In genomic region chr4:26175016-26175786, GRCh38 we compare ENCODE assay signal across 13 cellular contexts.
DNase-seq lines count a peak whose midpoint lies in the region; ATAC-seq, FAIRE-seq and TF ChIP-seq lines count a peak whose summit lies in the region.
"Had no signal": no experiment of that assay in that cellular context is flagged by ENCODE, and none has a peak within 500 bp of the region (broad histone marks: within the 10 kb centered on the region; RNA-seq: fewer than 3 reads in every experiment).

No MANE protein-coding gene starts in this region.

- FAIRE-seq in H1 (lab: Jason Lieb, UNC) = no peak
- no peak for FAIRE-seq in RCC 7860 (lab: Jason Lieb, UNC)
- FAIRE-seq: frontal cortex had no signal

- H3K36me3 ChIP-seq in H1 (ENCODE audit: control insufficient read depth in 2 of 4, insufficient read depth in 4 of 4, low read length in 3 of 4) = peaks cover 0 to 4% (median 0%) of the 10 kb centered on the region in 4 experiments; a peak in 2 of 8 replicates
- H3K36me3 ChIP-seq: uterus, WERI-Rb-1 had no signal

- no peak overlapping the region for H3K56ac ChIP-seq in H1 (replicated peaks; ENCODE audit: insufficient read length, low read depth, low read length)

- TF ChIP-seq CTCF in GM10266 (IDR thresholded peaks at IDR 0.05; ENCODE audit: control insufficient read depth, insufficient read depth, low read depth, missing control alignments) (no peak), H1 (IDR thresholded peaks at IDR 0.05; ENCODE audit: control extremely low read depth in 1 of 3, insufficient read depth in 1 of 3, low read depth in 1 of 3, low read length in 3 of 3) (no peak)

- no peak overlapping the region for H4K91ac ChIP-seq in H1 (replicated peaks; ENCODE audit: insufficient read length, low read length)

- no peak overlapping the region for H2AK5ac ChIP-seq in H1 (ENCODE audit: low read depth, low read length)

- H3K23ac ChIP-seq in H1 (ENCODE audit: insufficient read length) = no peak overlapping the region

- H2BK5ac ChIP-seq in H1 (ENCODE audit: low read depth, low read length) = no peak overlapping the region

- H3K9ac ChIP-seq in H1 (replicated peaks in 1 of 4; ENCODE audit: extremely low read depth in 1 of 4, low read depth in 3 of 4, low read length in 3 of 4) = no peak overlapping the region

- H2BK20ac ChIP-seq in H1 (ENCODE audit: low read length) = no peak overlapping the region

- TF ChIP-seq RAD21 in H1 (IDR thresholded peaks at IDR 0.05 in 1 of 2, conservative IDR thresholded peaks at IDR 0.05 in 1 of 2; ENCODE audit: low read depth in 2 of 2, low read length in 2 of 2) = no peak

- no peaks in the 10 kb centered on the region for H3K79me1 ChIP-seq in H1 (ENCODE audit: low read depth, low read length)

- no peak overlapping the region; the same call in 1 of the 2 replicates for H3K27ac ChIP-seq in H1 (ENCODE audit: low read depth, low read length)
- H3K27ac ChIP-seq: uterus, WERI-Rb-1 had no signal

- H2BK12ac ChIP-seq in H1 (ENCODE audit: low read depth, low read length) = no peak overlapping the region

- DNase-seq in GM10266 (ENCODE audit: extremely low spot score) = peak; percentile 42
- DNase-seq in H1 (ENCODE audit: low read depth in 1 of 2, low spot score in 2 of 2) = no peak
- DNase-seq in Ammon's horn (ENCODE audit: low spot score) = no peak
- no peak for DNase-seq in RCC 7860 (ENCODE audit: low spot score)
- no peak for DNase-seq in HPDE6-E6E7 (ENCODE audit: extremely low spot score)
- DNase-seq: DMS 273 treated with DMSO at 0.1 percent for 48 hours, mucosa of descending colon, uterus, WERI-Rb-1 had no signal

- no peak overlapping the region for H3K18ac ChIP-seq in H1 (ENCODE audit: extremely low read depth, low read length)

- no peak for TF ChIP-seq POLR2A in H1 (IDR thresholded peaks at IDR 0.05; ENCODE audit: control extremely low read depth in 1 of 2, low read depth in 2 of 2, low read length in 2 of 2)

- CTCF ChIA-PET in H1 (lab: Charles Lee; ENCODE audit: partially characterized antibody) = interaction anchor here (0.7 to 6.2 kb wide), 4 partner anchors 13 to 238 kb away, joined by 3 to 50 read pairs (median 4); no protein-coding TSS in a partner anchor

- H3K9me3 ChIP-seq in H1 (ENCODE audit: insufficient read depth in 2 of 2, low read depth in 1 of 2, low read length in 1 of 2) = peaks cover 4 to 7% of the 10 kb centered on the region in 2 experiments; a peak in 2 of 4 replicates
- H3K9me3 ChIP-seq: mucosa of descending colon, uterus had no signal

- no peak for TF ChIP-seq EP300 in H1 (IDR thresholded peaks at IDR 0.05; ENCODE audit: borderline replicate concordance in 1 of 2, low read depth in 2 of 2, low read length in 2 of 2)

- H2BK15ac ChIP-seq in H1 (ENCODE audit: low read length) = no peak overlapping the region

- no peaks in the 10 kb centered on the region; a peak in 1 of 7 replicates for H3K27me3 ChIP-seq in H1 (replicated peaks in 1 of 4; ENCODE audit: control insufficient read depth in 3 of 4, extremely low read depth in 1 of 4, insufficient read depth in 3 of 4, low read length in 3 of 4)
- H3K27me3 ChIP-seq: uterus had no signal

- H4K20me1 ChIP-seq in H1 (replicated peaks in 1 of 2; ENCODE audit: control insufficient read depth in 1 of 2, insufficient read depth in 2 of 2, low read length in 2 of 2) = no peaks in the 10 kb centered on the region

- H3K4me1 ChIP-seq in H1 (replicated peaks in 1 of 4; ENCODE audit: control insufficient read depth in 3 of 4, insufficient read depth in 4 of 4, low read length in 3 of 4) = peaks cover 0 to 4% (median 3%) of the 10 kb centered on the region in 4 experiments; a peak in 2 of 7 replicates
- H3K4me1 ChIP-seq: uterus had no signal

- H2BK120ac ChIP-seq in H1 (replicated peaks; ENCODE audit: low read depth, low read length) = no peak overlapping the region

- no peak overlapping the region for H4K5ac ChIP-seq in H1 (ENCODE audit: insufficient read length, low read depth, low read length)

- POLR2A ChIA-PET in H1 (lab: Charles Lee; ENCODE audit: partially characterized antibody) = no interaction called here

- H3K4me2 ChIP-seq in H1 (ENCODE audit: insufficient read depth in 1 of 2, low read depth in 2 of 2, low read length in 2 of 2) = no peak overlapping the region

- WGBS in H1 (ENCODE audit: extremely low coverage in 1 of 2, insufficient coverage in 1 of 2, insufficient read length in 1 of 2, insufficient replicate concordance in 2 of 2, low coverage in 1 of 2, low lambda C conversion rate in 2 of 2, missing lambda C conversion rate in 1 of 2), 2 experiments = 86% methylated on average over 12 of the region's 13 CpGs; no CpG with 5 or more reads in 1 of the 2 experiments

- H3K23me2 ChIP-seq in H1 (ENCODE audit: low read depth, low read length) = no peaks in the 10 kb centered on the region

- H3K4ac ChIP-seq in H1 (replicated peaks; ENCODE audit: insufficient read length, low read depth, low read length) = no peak overlapping the region

- no peak overlapping the region for H3K4me3 ChIP-seq in H1 (ENCODE audit: extremely low read depth in 1 of 4, insufficient read depth in 2 of 4, low read depth in 3 of 4, low read length in 4 of 4)
- H3K4me3 ChIP-seq: mucosa of descending colon, uterus had no signal

- ATAC-seq in GM19351 (IDR thresholded peaks at IDR 0.05; ENCODE audit: unreplicated experiment) (peak; percentile 49), HG03342 (IDR thresholded peaks at IDR 0.05; ENCODE audit: unreplicated experiment) (peak; percentile 40), GM19455 (IDR thresholded peaks at IDR 0.05; ENCODE audit: unreplicated experiment) (no peak)
- ATAC-seq: mucosa of descending colon had no signal

- peak overlapping the region; percentile 25; the same call in 1 of the 2 replicates for H2AFZ ChIP-seq in H1 (ENCODE audit: low read length)

- H4K8ac ChIP-seq in H1 (ENCODE audit: extremely low read depth, insufficient read depth, low read length) = no peak overlapping the region

- H3K14ac ChIP-seq in H1 (ENCODE audit: insufficient read length) = no peak overlapping the region

- no peaks in the 10 kb centered on the region for H3K79me2 ChIP-seq in H1 (ENCODE audit: control insufficient read depth in 1 of 2, insufficient read depth in 2 of 2, low read length in 2 of 2)

TF ChIP-seq in H1, 55 proteins besides CTCF, POLR2A, EP300 and RAD21:
- TF ChIP-seq RXRA (IDR thresholded peaks at IDR 0.05; ENCODE audit: insufficient read depth, low read depth, low read length) = no peak
- no peak for TF ChIP-seq CTBP2 (IDR thresholded peaks at IDR 0.05; ENCODE audit: borderline replicate concordance, insufficient read depth, insufficient read length, low read length)
- TF ChIP-seq SAP30 (IDR thresholded peaks at IDR 0.05; ENCODE audit: insufficient read depth, insufficient replicate concordance, low read length) = no peak
- TF ChIP-seq ASH2L (IDR thresholded peaks at IDR 0.05; ENCODE audit: low read length) = no peak
- TF ChIP-seq USF2 (IDR thresholded peaks at IDR 0.05; ENCODE audit: low read length) = no peak
- no peak for TF ChIP-seq BCL11A (IDR thresholded peaks at IDR 0.05; ENCODE audit: low read depth in 2 of 2, low read length in 2 of 2)
- TF ChIP-seq E2F6 (IDR thresholded peaks at IDR 0.05) = no peak
- no peak for TF ChIP-seq RFX5 (IDR thresholded peaks at IDR 0.05; ENCODE audit: borderline replicate concordance, low read depth, low read length)
- no peak for TF ChIP-seq GABPA (IDR thresholded peaks at IDR 0.05; ENCODE audit: borderline replicate concordance, insufficient read depth, low read length)
- TF ChIP-seq CEBPB (IDR thresholded peaks at IDR 0.05; ENCODE audit: low read depth, low read length) = no peak
- TF ChIP-seq SP1 (IDR thresholded peaks at IDR 0.05; ENCODE audit: low read depth, low read length) = no peak
- TF ChIP-seq JUND (IDR thresholded peaks at IDR 0.05; ENCODE audit: low read length) = no peak
TF ChIP-seq in H1: peak in this region for 0.
